ENCODE assay signal across 8 cellular contexts in the genomic region with DNA sequence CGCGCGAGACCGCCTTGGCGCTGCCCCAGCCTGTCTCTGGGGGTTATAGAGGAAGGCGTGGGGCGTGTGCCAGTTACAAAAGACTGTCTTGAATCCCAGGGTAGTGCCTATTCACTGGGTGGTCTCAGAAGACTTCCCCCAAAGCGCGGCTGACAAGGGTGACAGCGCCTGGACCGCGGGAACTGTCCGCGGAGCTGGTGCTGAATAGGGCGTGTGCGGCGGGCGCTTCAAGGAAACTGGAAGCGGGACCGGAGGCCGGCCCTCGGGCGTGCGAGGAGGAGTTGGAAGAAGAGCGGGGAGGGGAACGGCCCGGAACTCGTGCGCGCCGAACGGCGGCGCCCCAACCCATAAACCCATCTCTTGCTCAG. TPM values are rescaled to one million over a fixed set of nuclear protein-coding genes. Genes with fewer than 3 reads are reported as not detected.
A peak's percentile ranks its signal among the peaks of the same experiment; 100 is the strongest.
DNase-seq lines count a peak whose midpoint lies in the region; ATAC-seq and TF ChIP-seq lines count a peak whose summit lies in the region.

No MANE protein-coding gene starts in this region.

- 4 to 6% (median 4%) methylated on average over 18 to 34 of the region's 34 CpGs for WGBS in adrenal gland, 4 donors

- no peak for ATAC-seq in GM18870 (IDR thresholded peaks at IDR 0.05; ENCODE audit: unreplicated experiment)

- no peak overlapping the region for H3K27ac ChIP-seq in adrenal gland
- no peak overlapping the region for H3K27ac ChIP-seq in iPS-18a (ENCODE audit: low read length)

- peaks cover 8 to 28% of the 10 kb centered on the region in 2 donors for H3K4me1 ChIP-seq in adrenal gland (replicated peaks in 1 of 2)
- no peaks in the 10 kb centered on the region for H3K4me1 ChIP-seq in iPS-18a (ENCODE audit: control insufficient read depth, low read depth, low read length)
- no peaks in the 10 kb centered on the region for H3K4me1 ChIP-seq in BE2C

- intact Hi-C loops in adrenal gland (cut with DNase I): no loop called here

- TF ChIP-seq POLR2A in adrenal gland (IDR thresholded peaks at IDR 0.05): no peak

- TF ChIP-seq CTCF in GM13976 (IDR thresholded peaks at IDR 0.05; ENCODE audit: borderline replicate concordance, control extremely low read depth, extremely low read depth, insufficient read depth, missing control alignments) (no peak), adrenal gland (IDR thresholded peaks at IDR 0.05) (no peak), BE2C (IDR thresholded peaks at IDR 0.05; ENCODE audit: low read depth, low read length) (no peak)

- no peaks in the 10 kb centered on the region for H3K36me3 ChIP-seq in adrenal gland (replicated peaks in 1 of 2)
- H3K36me3 ChIP-seq in iPS-18a (ENCODE audit: control insufficient read depth, low read depth, low read length): no peaks in the 10 kb centered on the region
- H3K36me3 ChIP-seq in BE2C: no peaks in the 10 kb centered on the region

- H3K27me3 ChIP-seq in adrenal gland (peaks cover 47% of the 10 kb centered on the region), iPS-18a (ENCODE audit: control insufficient read depth, insufficient read depth, low read length) (peaks cover 100% of the 10 kb centered on the region), BE2C (peaks cover 46% of the 10 kb centered on the region)

- H3K9ac ChIP-seq in iPS-18a (ENCODE audit: low read length): no peak overlapping the region

- DNase-seq in GM13976 (ENCODE audit: low spot score): peak; percentile 79
- DNase-seq in adrenal gland: peak in 6 of 7 donors; percentile 46 to 62 (median 56)
- peak; percentile 36 to 64 for DNase-seq in stimulated activated CD4-positive, alpha-beta T cell treated with anti-CD3 and anti-CD28 coated beads, Interleukin-4, amount 100 ng/mL, for 4 hours
- no peak for DNase-seq in BE2C
- DNase-seq in SHP77 (lab: John Stamatoyannopoulos, UW): no peak

- peak overlapping the region in 1 of 4 donors; percentile 19 for H3K4me3 ChIP-seq in adrenal gland
- peak overlapping the region; percentile 41 for H3K4me3 ChIP-seq in iPS-18a (ENCODE audit: low read length)
- no peak overlapping the region for H3K4me3 ChIP-seq in BE2C (ENCODE audit: low read depth, low read length)

- in situ Hi-C loops in GM13976 (cut with MboI; ENCODE audit: low sequenced_read_pairs, unreplicated experiment): no loop called here

- H3K9me3 ChIP-seq in adrenal gland (replicated peaks in 1 of 3) (no peaks in the 10 kb centered on the region), iPS-18a (ENCODE audit: control insufficient read depth, low read depth, low read length) (no peaks in the 10 kb centered on the region), BE2C (no peaks in the 10 kb centered on the region)

TF ChIP-seq in PFSK-1, 5 proteins besides CTCF, POLR2A, EP300 and RAD21:
- TF ChIP-seq, protein P1, sequence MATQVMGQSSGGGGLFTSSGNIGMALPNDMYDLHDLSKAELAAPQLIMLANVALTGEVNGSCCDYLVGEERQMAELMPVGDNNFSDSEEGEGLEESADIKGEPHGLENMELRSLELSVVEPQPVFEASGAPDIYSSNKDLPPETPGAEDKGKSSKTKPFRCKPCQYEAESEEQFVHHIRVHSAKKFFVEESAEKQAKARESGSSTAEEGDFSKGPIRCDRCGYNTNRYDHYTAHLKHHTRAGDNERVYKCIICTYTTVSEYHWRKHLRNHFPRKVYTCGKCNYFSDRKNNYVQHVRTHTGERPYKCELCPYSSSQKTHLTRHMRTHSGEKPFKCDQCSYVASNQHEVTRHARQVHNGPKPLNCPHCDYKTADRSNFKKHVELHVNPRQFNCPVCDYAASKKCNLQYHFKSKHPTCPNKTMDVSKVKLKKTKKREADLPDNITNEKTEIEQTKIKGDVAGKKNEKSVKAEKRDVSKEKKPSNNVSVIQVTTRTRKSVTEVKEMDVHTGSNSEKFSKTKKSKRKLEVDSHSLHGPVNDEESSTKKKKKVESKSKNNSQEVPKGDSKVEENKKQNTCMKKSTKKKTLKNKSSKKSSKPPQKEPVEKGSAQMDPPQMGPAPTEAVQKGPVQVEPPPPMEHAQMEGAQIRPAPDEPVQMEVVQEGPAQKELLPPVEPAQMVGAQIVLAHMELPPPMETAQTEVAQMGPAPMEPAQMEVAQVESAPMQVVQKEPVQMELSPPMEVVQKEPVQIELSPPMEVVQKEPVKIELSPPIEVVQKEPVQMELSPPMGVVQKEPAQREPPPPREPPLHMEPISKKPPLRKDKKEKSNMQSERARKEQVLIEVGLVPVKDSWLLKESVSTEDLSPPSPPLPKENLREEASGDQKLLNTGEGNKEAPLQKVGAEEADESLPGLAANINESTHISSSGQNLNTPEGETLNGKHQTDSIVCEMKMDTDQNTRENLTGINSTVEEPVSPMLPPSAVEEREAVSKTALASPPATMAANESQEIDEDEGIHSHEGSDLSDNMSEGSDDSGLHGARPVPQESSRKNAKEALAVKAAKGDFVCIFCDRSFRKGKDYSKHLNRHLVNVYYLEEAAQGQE (IDR thresholded peaks at IDR 0.05; ENCODE audit: insufficient read depth in 1 of 2, low read depth in 2 of 2, low read length in 2 of 2): peak; percentile 95 to 98
- TF ChIP-seq SIN3A (IDR thresholded peaks at IDR 0.05; ENCODE audit: borderline replicate concordance, insufficient read depth, low read length): peak; percentile 67; the same call in 1 of the 2 replicates
- no peak for TF ChIP-seq FOXP2 (optimal IDR thresholded peaks at IDR 0.05; ENCODE audit: borderline replicate concordance, extremely low read depth, extremely low read length, insufficient read depth)
TF ChIP-seq in PFSK-1: peak in this region for 2.

RNA-seq across cellular contexts. Expression of a gene that starts 2.3 kb away (rescaled TPM):
- polyA plus RNA-seq in PFSK-1 (2012; ENCODE audit: insufficient read length, low read depth): not detected
- total RNA-seq in adrenal gland: under 1 TPM in 1 of 8 donors, not detected in 7; 0.30 TPM
- polyA plus RNA-seq in adrenal gland: under 1 TPM in 2 of 3 donors, not detected in 1; 0.20 to 0.32 TPM
- polyA plus RNA-seq in BE2C (2012; ENCODE audit: insufficient read depth, insufficient read length, low read depth): not detected

RNA-seq across cellular contexts. Expression of a gene that starts 6.8 kb away (rescaled TPM):
- polyA plus RNA-seq in PFSK-1 (2012; ENCODE audit: insufficient read length, low read depth): 4.8 TPM
- 1 to 10 TPM; 4.4 to 8.1 (median 6.0) TPM for total RNA-seq in adrenal gland
- polyA plus RNA-seq in adrenal gland: 10 to 100 TPM in 1 of 3 donors, 1 to 10 TPM in 2; 1.8 to 12.0 (median 3.7) TPM
- 10.2 TPM for polyA plus RNA-seq in BE2C (2012; ENCODE audit: insufficient read depth, insufficient read length, low read depth)

RNA-seq across cellular contexts. Expression of a gene that starts 57.0 kb away (rescaled TPM):
- 520 TPM for polyA plus RNA-seq in PFSK-1 (2012; ENCODE audit: insufficient read length, low read depth)
- 100 to 1,000 TPM; 203 to 581 (median 294) TPM for total RNA-seq in adrenal gland
- 100 to 1,000 TPM; 120 to 424 (median 246) TPM for polyA plus RNA-seq in adrenal gland
- polyA plus RNA-seq in BE2C (2012; ENCODE audit: insufficient read depth, insufficient read length, low read depth): 345 TPM

RNA-seq across cellular contexts. Expression of a gene that starts 58.0 kb away (rescaled TPM):
- polyA plus RNA-seq in PFSK-1 (2012; ENCODE audit: insufficient read length, low read depth): 27.9 TPM
- 10 to 100 TPM; 24.4 to 76.3 (median 33.3) TPM for total RNA-seq in adrenal gland
- 10 to 100 TPM; 37.9 to 65.8 (median 63.2) TPM for polyA plus RNA-seq in adrenal gland
- 30.7 TPM for polyA plus RNA-seq in BE2C (2012; ENCODE audit: insufficient read depth, insufficient read length, low read depth)

Comparison
In these comparisons a context has a peak if more than half of its experiments do, and no peak if none do; other contexts are left out.
1. DNase-seq: peak in GM13976 (single experiment), adrenal gland (6 of 7) and stimulated activated CD4-positive, alpha-beta T cell treated with anti-CD3 and anti-CD28 coated beads, Interleukin-4, amount 100 ng/mL, for 4 hours (2 of 2); none in BE2C (single experiment) and SHP77 (0 of 2).